Comparison of ENCODE assay signal across 30 cellular contexts in the genomic region with DNA sequence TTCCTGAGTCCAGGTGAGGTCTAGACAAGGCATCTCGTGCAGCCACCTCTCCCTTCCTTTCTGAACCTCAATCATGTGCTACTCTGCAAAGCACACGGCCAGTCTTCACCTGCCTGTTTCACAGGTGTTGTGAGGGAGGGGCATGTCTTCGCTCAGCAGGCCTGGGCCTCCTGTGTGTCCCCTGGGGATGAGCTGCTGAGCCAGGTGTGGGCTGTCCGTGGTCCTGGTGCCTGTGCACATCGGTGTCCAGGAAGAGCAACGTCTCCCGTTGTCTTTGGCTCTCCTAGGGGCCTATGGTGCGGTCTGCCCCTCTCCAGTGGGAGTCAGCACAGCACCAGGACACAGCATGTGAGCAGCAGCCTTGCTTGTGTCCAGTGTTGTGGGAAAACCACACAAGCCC. TPM values are rescaled to one million over a fixed set of nuclear protein-coding genes. Genes with fewer than 3 reads are reported as not detected.
DNase-seq lines count a peak whose midpoint lies in the region; ATAC-seq, FAIRE-seq and TF ChIP-seq lines count a peak whose summit lies in the region.
"Had no signal": no experiment of that assay in that cellular context is flagged by ENCODE, and none has a peak within 500 bp of the region (broad histone marks: within the 10 kb centered on the region; RNA-seq: fewer than 3 reads in every experiment).

No MANE protein-coding gene starts in this region.

- H3K4me1 ChIP-seq in upper lobe of right lung: no peaks in the 10 kb centered on the region
- H3K4me1 ChIP-seq: lower lobe of right lung, psoas muscle, tibial nerve had no signal

- H3K27ac Mint-ChIP-seq in activated T-helper 1 cell treated with anti-CD3 and anti-CD28 coated beads, Interleukin-12 subunit alpha, Interleukin-12 subunit beta, Interleukin-2, Interleukin-4 antibody, amounts not matched to agents 30 ng/mL and 10 ng/mL and 1 ng/mL, durations not matched to agents 14 hours and 24 hours and 36 hours: no peak overlapping the region
- H3K27ac Mint-ChIP-seq: activated CD4-positive, alpha-beta T cell treated with anti-CD3 and anti-CD28 coated beads for 36 hours; activated CD8-positive, alpha-beta T cell treated with anti-CD3 and anti-CD28 coated beads for 36 hours; activated naive CD4-positive, alpha-beta T cell treated with anti-CD3 and anti-CD28 coated beads, Interleukin-2, amount 50 U/mL, for 72 hours; activated T-helper 17 cell treated with anti-CD3 and anti-CD28 coated beads, Interleukin-2, amount 50 U/mL, for 72 hours; CD4-positive, alpha-beta T cell; H9; natural killer cell; stimulated activated effector memory CD8-positive, alpha-beta T cell treated with anti-CD3 and anti-CD28 coated beads, Interleukin-12 subunit alpha, Interleukin-12 subunit beta, amount 100 ng/mL, for 72 hours had no signal

- FAIRE-seq in bronchial epithelial cell (lab: Jason Lieb, UNC): peak; percentile 43
- FAIRE-seq: frontal cortex, GM19239 had no signal

- H3K4me1 Mint-ChIP-seq in activated T-helper 1 cell treated with anti-CD3 and anti-CD28 coated beads, Interleukin-12 subunit alpha, Interleukin-12 subunit beta, Interleukin-2, Interleukin-4 antibody, amounts not matched to agents 30 ng/mL and 10 ng/mL and 1 ng/mL, durations not matched to agents 14 hours and 24 hours and 36 hours (ENCODE audit: low read depth): no peaks in the 10 kb centered on the region
- H3K4me1 Mint-ChIP-seq: activated CD4-positive, alpha-beta T cell treated with anti-CD3 and anti-CD28 coated beads for 36 hours; activated T-helper 17 cell treated with anti-CD3 and anti-CD28 coated beads, Interleukin-2, amount 50 U/mL, for 72 hours; natural killer cell; stimulated activated effector memory CD8-positive, alpha-beta T cell treated with anti-CD3 and anti-CD28 coated beads, Interleukin-12 subunit alpha, Interleukin-12 subunit beta, amount 100 ng/mL, for 72 hours had no signal

- H3K27me3 ChIP-seq in bronchial epithelial cell (ENCODE audit: control insufficient read depth, insufficient read depth, low read length): no peaks in the 10 kb centered on the region
- no peaks in the 10 kb centered on the region for H3K27me3 ChIP-seq in upper lobe of right lung
- H3K27me3 ChIP-seq: tibial nerve had no signal

- no peak overlapping the region for H3K4me3 Mint-ChIP-seq in activated T-helper 1 cell treated with anti-CD3 and anti-CD28 coated beads, Interleukin-12 subunit alpha, Interleukin-12 subunit beta, Interleukin-2, Interleukin-4 antibody, amounts not matched to agents 30 ng/mL and 10 ng/mL and 1 ng/mL, durations not matched to agents 14 hours and 24 hours and 36 hours
- H3K4me3 Mint-ChIP-seq: activated CD4-positive, alpha-beta T cell treated with anti-CD3 and anti-CD28 coated beads for 36 hours; activated CD8-positive, alpha-beta T cell treated with anti-CD3 and anti-CD28 coated beads for 36 hours; activated T-helper 17 cell treated with anti-CD3 and anti-CD28 coated beads, Interleukin-2, amount 50 U/mL, for 72 hours; CD4-positive, alpha-beta T cell; H9; natural killer cell; stimulated activated effector memory CD8-positive, alpha-beta T cell treated with anti-CD3 and anti-CD28 coated beads, Interleukin-12 subunit alpha, Interleukin-12 subunit beta, amount 100 ng/mL, for 72 hours had no signal

- intact Hi-C loops in upper lobe of right lung (cut with DNase I): no loop called here
- intact Hi-C loops in activated T-helper 1 cell treated with anti-CD3 and anti-CD28 coated beads, Interleukin-12 subunit alpha, Interleukin-12 subunit beta, Interleukin-2, Interleukin-4 antibody, amounts not matched to agents 30 ng/mL and 10 ng/mL and 1 ng/mL, durations not matched to agents 14 hours and 24 hours and 36 hours (cut with micrococcal nuclease): no loop called here

- no peaks in the 10 kb centered on the region for H3K9me3 Mint-ChIP-seq in activated T-helper 1 cell treated with anti-CD3 and anti-CD28 coated beads, Interleukin-12 subunit alpha, Interleukin-12 subunit beta, Interleukin-2, Interleukin-4 antibody, amounts not matched to agents 30 ng/mL and 10 ng/mL and 1 ng/mL, durations not matched to agents 14 hours and 24 hours and 36 hours
- H3K9me3 Mint-ChIP-seq: activated T-helper 17 cell treated with anti-CD3 and anti-CD28 coated beads, Interleukin-2, amount 50 U/mL, for 72 hours; H9 had no signal

- H3K27me3 Mint-ChIP-seq in activated T-helper 1 cell treated with anti-CD3 and anti-CD28 coated beads, Interleukin-12 subunit alpha, Interleukin-12 subunit beta, Interleukin-2, Interleukin-4 antibody, amounts not matched to agents 30 ng/mL and 10 ng/mL and 1 ng/mL, durations not matched to agents 14 hours and 24 hours and 36 hours (ENCODE audit: insufficient read depth): peaks cover 3% of the 10 kb centered on the region
- H3K27me3 Mint-ChIP-seq: activated CD4-positive, alpha-beta T cell treated with anti-CD3 and anti-CD28 coated beads for 36 hours; activated CD8-positive, alpha-beta T cell treated with anti-CD3 and anti-CD28 coated beads for 36 hours; activated T-helper 17 cell treated with anti-CD3 and anti-CD28 coated beads, Interleukin-2, amount 50 U/mL, for 72 hours had no signal

- DNase-seq in NCI-H1417 (lab: John Stamatoyannopoulos, UW): peak; percentile 24 to 63 (median 47)
- no peak for DNase-seq in NCI-H1417 treated with DMSO at 0.1 percent for 48 hours (lab: John Stamatoyannopoulos, UW)
- peak; percentile 22 for DNase-seq in NCI-H187 treated with DMSO at 0.1 percent for 48 hours (lab: John Stamatoyannopoulos, UW)
- DNase-seq in bronchial epithelial cell (ENCODE audit: low read depth): no peak
- peak; percentile 26 for DNase-seq in upper lobe of right lung
- no peak for DNase-seq in 8988T
- no peak for DNase-seq in activated T-helper 1 cell treated with anti-CD3 and anti-CD28 coated beads, Interleukin-12 subunit alpha, Interleukin-12 subunit beta, Interleukin-2, Interleukin-4 antibody, amounts not matched to agents 30 ng/mL and 10 ng/mL and 1 ng/mL, durations not matched to agents 14 hours and 24 hours and 36 hours (ENCODE audit: low spot score)
- DNase-seq in GM13976 (ENCODE audit: low spot score): no peak
- DNase-seq: activated CD4-positive, alpha-beta T cell treated with anti-CD3 and anti-CD28 coated beads for 36 hours; activated CD8-positive, alpha-beta memory T cell treated with anti-CD3 and anti-CD28 coated beads, Interleukin-2, amount 50 U/mL, for 48 hours; activated CD8-positive, alpha-beta T cell treated with anti-CD3 and anti-CD28 coated beads for 36 hours; amygdala; CD4-positive, alpha-beta T cell; H9; KBM-7; lower lobe of right lung; natural killer cell; NCI-H1092 treated with DMSO at 0.1 percent for 48 hours; NCI-H2081 treated with DMSO at 0.1 percent for 48 hours; occipital lobe; psoas muscle; SHP77 treated with DMSO at 0.1 percent for 48 hours; stimulated activated CD4-positive, alpha-beta T cell treated with anti-CD3 and anti-CD28 coated beads, Interleukin-4, amount 100 ng/mL, for 4 hours had no signal

- in situ Hi-C loops in GM13976 (cut with MboI; ENCODE audit: low sequenced_read_pairs, unreplicated experiment): no loop called here

- TF ChIP-seq CTCF in bronchial epithelial cell (IDR thresholded peaks at IDR 0.05; ENCODE audit: insufficient read depth, low read length, severe bottlenecking) (no peak), upper lobe of right lung (IDR thresholded peaks at IDR 0.05) (no peak), GM13976 (IDR thresholded peaks at IDR 0.05; ENCODE audit: borderline replicate concordance, control extremely low read depth, extremely low read depth, insufficient read depth, missing control alignments) (no peak)

- no peaks in the 10 kb centered on the region for H3K36me3 Mint-ChIP-seq in activated T-helper 1 cell treated with anti-CD3 and anti-CD28 coated beads, Interleukin-12 subunit alpha, Interleukin-12 subunit beta, Interleukin-2, Interleukin-4 antibody, amounts not matched to agents 30 ng/mL and 10 ng/mL and 1 ng/mL, durations not matched to agents 14 hours and 24 hours and 36 hours (ENCODE audit: low read depth)
- H3K36me3 Mint-ChIP-seq: activated naive CD4-positive, alpha-beta T cell treated with anti-CD3 and anti-CD28 coated beads, Interleukin-2, amount 50 U/mL, for 72 hours; natural killer cell; stimulated activated effector memory CD8-positive, alpha-beta T cell treated with anti-CD3 and anti-CD28 coated beads, Interleukin-12 subunit alpha, Interleukin-12 subunit beta, amount 100 ng/mL, for 72 hours had no signal

- no peak overlapping the region for H3K4me3 ChIP-seq in bronchial epithelial cell (ENCODE audit: low read depth, low read length)
- no peak overlapping the region for H3K4me3 ChIP-seq in upper lobe of right lung
- H3K4me3 ChIP-seq: lower lobe of right lung, psoas muscle, tibial nerve had no signal

- H3K36me3 ChIP-seq in bronchial epithelial cell (ENCODE audit: control insufficient read depth, insufficient read depth, low read length) (peaks cover 2% of the 10 kb centered on the region), upper lobe of right lung (no peaks in the 10 kb centered on the region)
- H3K36me3 ChIP-seq: lower lobe of right lung, tibial nerve had no signal

- no peak overlapping the region for H3K27ac ChIP-seq in upper lobe of right lung
- H3K27ac ChIP-seq: lower lobe of right lung, psoas muscle, tibial nerve had no signal

- H3K9me3 ChIP-seq in upper lobe of right lung: no peaks in the 10 kb centered on the region
- H3K9me3 ChIP-seq: lower lobe of right lung, psoas muscle, tibial nerve had no signal

- peak; percentile 10 for ATAC-seq in upper lobe of right lung
- ATAC-seq: activated CD4-positive, alpha-beta T cell treated with anti-CD3 and anti-CD28 coated beads for 36 hours; activated CD8-positive, alpha-beta T cell treated with anti-CD3 and anti-CD28 coated beads for 36 hours; activated naive CD4-positive, alpha-beta T cell treated with anti-CD3 and anti-CD28 coated beads, Interleukin-2, amount 50 U/mL, for 72 hours; activated T-helper 17 cell treated with anti-CD3 and anti-CD28 coated beads, Interleukin-2, amount 50 U/mL, for 72 hours; natural killer cell; psoas muscle; stimulated activated effector memory CD8-positive, alpha-beta T cell treated with anti-CD3 and anti-CD28 coated beads, Interleukin-12 subunit alpha, Interleukin-12 subunit beta, amount 100 ng/mL, for 72 hours had no signal

RNA-seq across cellular contexts. Expression of a gene that starts 16.7 kb away (rescaled TPM):
- 74.8 and 107 TPM in 2 replicates for total RNA-seq in bronchial epithelial cell
- total RNA-seq in upper lobe of right lung: 11.1 TPM
- total RNA-seq in activated T-helper 1 cell treated with anti-CD3 and anti-CD28 coated beads, Interleukin-12 subunit alpha, Interleukin-12 subunit beta, Interleukin-2, Interleukin-4 antibody, amounts not matched to agents 30 ng/mL and 10 ng/mL and 1 ng/mL, durations not matched to agents 14 hours and 24 hours and 36 hours: 0.05 and 0.10 TPM in 2 replicates
- total RNA-seq: activated T-helper 17 cell treated with anti-CD3 and anti-CD28 coated beads, Interleukin-2, amount 50 U/mL, for 72 hours; T-helper 2 cell treated with Interferon-gamma antibody and Interleukin-4, amounts not matched to agents 100 ng/mL and 5 ng/mL, for 36 hours had no signal

Comparison
In these comparisons a context has a peak if more than half of its experiments do, and no peak if none do; other contexts are left out.
1. DNase-seq: peak in NCI-H1417 (3 of 3), NCI-H187 treated with DMSO at 0.1 percent for 48 hours (single experiment) and upper lobe of right lung (single experiment); none in NCI-H1417 treated with DMSO at 0.1 percent for 48 hours (single experiment), bronchial epithelial cell (single experiment), 8988T (single experiment), activated T-helper 1 cell treated with anti-CD3 and anti-CD28 coated beads, Interleukin-12 subunit alpha, Interleukin-12 subunit beta, Interleukin-2, Interleukin-4 antibody, amounts not matched to agents 30 ng/mL and 10 ng/mL and 1 ng/mL, durations not matched to agents 14 hours and 24 hours and 36 hours (single experiment) and GM13976 (single experiment).
2. RNA of a gene that starts 16.7 kb away (total RNA-seq): 74.8 to 107 TPM in bronchial epithelial cell and 11.1 TPM in upper lobe of right lung (single experiment); 0.05 to 0.10 TPM in activated T-helper 1 cell treated with anti-CD3 and anti-CD28 coated beads, Interleukin-12 subunit alpha, Interleukin-12 subunit beta, Interleukin-2, Interleukin-4 antibody, amounts not matched to agents 30 ng/mL and 10 ng/mL and 1 ng/mL, durations not matched to agents 14 hours and 24 hours and 36 hours; every median in the first group is over 10 times any median in the second.